In genomic region chr1:66346873-66347272, GRCh38 we compare ENCODE assay signal across 17 cellular contexts.
A peak's percentile ranks its signal among the peaks of the same experiment; 100 is the strongest.
DNase-seq lines count a peak whose midpoint lies in the region; ATAC-seq, FAIRE-seq and TF ChIP-seq lines count a peak whose summit lies in the region.
"Had no signal": no experiment of that assay in that cellular context is flagged by ENCODE, and none has a peak within 500 bp of the region (broad histone marks: within the 10 kb centered on the region; RNA-seq: fewer than 3 reads in every experiment).

No MANE protein-coding gene starts in this region.

- peak; percentile 86 for FAIRE-seq in GM12892 (lab: Jason Lieb, UNC)
- FAIRE-seq: HTR-8/SVneo, pancreas had no signal

- H3K27me3 Mint-ChIP-seq in CD4-positive, alpha-beta T cell: no peaks in the 10 kb centered on the region
- H3K27me3 Mint-ChIP-seq in activated CD4-positive, alpha-beta memory T cell treated with anti-CD3 and anti-CD28 coated beads, Interleukin-2, amount 10 ng/mL, durations not matched to agents 7 days and 5 days: no peaks in the 10 kb centered on the region
- H3K27me3 Mint-ChIP-seq in naive B cell: no peaks in the 10 kb centered on the region

- peak overlapping the region; percentile 64 for H3K27ac Mint-ChIP-seq in CD4-positive, alpha-beta T cell
- peak overlapping the region; percentile 55 for H3K27ac Mint-ChIP-seq in activated CD4-positive, alpha-beta memory T cell treated with anti-CD3 and anti-CD28 coated beads, Interleukin-2, amount 10 ng/mL, durations not matched to agents 7 days and 5 days
- H3K27ac Mint-ChIP-seq in naive B cell: peak overlapping the region in 5 of 6 donors; percentile 54 to 96 (median 84)

- H3K36me3 Mint-ChIP-seq in CD4-positive, alpha-beta T cell (ENCODE audit: low read depth): peaks cover 25% of the 10 kb centered on the region
- H3K36me3 Mint-ChIP-seq in activated CD4-positive, alpha-beta memory T cell treated with anti-CD3 and anti-CD28 coated beads, Interleukin-2, amount 10 ng/mL, durations not matched to agents 7 days and 5 days (ENCODE audit: low read depth): peaks cover 44% of the 10 kb centered on the region
- H3K36me3 Mint-ChIP-seq in naive B cell: peaks cover 6 to 15% of the 10 kb centered on the region in 2 donors

- no peak for TF ChIP-seq CTCF in CD4-positive, alpha-beta T cell (IDR thresholded peaks at IDR 0.05)

- ATAC-seq in CD4-positive, alpha-beta T cell (ENCODE audit: poor library complexity): no peak
- ATAC-seq in naive B cell (ENCODE audit: low read depth in 2 of 2) (no peak), HG02970 (IDR thresholded peaks at IDR 0.05; ENCODE audit: low FRiP score, unreplicated experiment) (no peak)
- ATAC-seq: pancreas, sciatic nerve had no signal

- H3K27me3 ChIP-seq in CD4-positive, alpha-beta T cell (ENCODE audit: control insufficient read depth, insufficient read depth, low read length): no peaks in the 10 kb centered on the region
- H3K27me3 ChIP-seq: SJSA1 had no signal

- H3K4me3 Mint-ChIP-seq in CD4-positive, alpha-beta T cell: peak overlapping the region; percentile 51
- no peak overlapping the region for H3K4me3 Mint-ChIP-seq in activated CD4-positive, alpha-beta memory T cell treated with anti-CD3 and anti-CD28 coated beads, Interleukin-2, amount 10 ng/mL, durations not matched to agents 7 days and 5 days
- peak overlapping the region in 4 of 8 donors; percentile 36 to 57 (median 50) for H3K4me3 Mint-ChIP-seq in naive B cell

- intact Hi-C loops in CD4-positive, alpha-beta T cell (cut with DNase I, micrococcal nuclease): loop anchor here in 1 of 2 experiments (10.0 kb wide), 1 partner anchor 1338 kb away; the partner anchor contains the start of gene GADD45A

- no peak for DNase-seq in CD4-positive, alpha-beta T cell
- DNase-seq in GM12892 (ENCODE audit: insufficient read length): no peak
- no peak for DNase-seq in activated CD4-positive, alpha-beta memory T cell treated with anti-CD3 and anti-CD28 coated beads, Interleukin-2, amount 10 ng/mL, durations not matched to agents 7 days and 5 days
- DNase-seq in naive B cell: no peak
- DNase-seq in cerebellar nuclear complex (lab: John Stamatoyannopoulos, UW): no peak
- no peak for DNase-seq in KG1 (lab: John Stamatoyannopoulos, UW)
- DNase-seq: activated CD4-positive, alpha-beta T cell treated with anti-CD3 and anti-CD28 coated beads for 1 hour; anterior cingulate cortex; head of caudate nucleus; NCI-H1436 treated with DMSO at 0.1 percent for 48 hours; NCI-H2171 treated with DMSO at 0.1 percent for 48 hours; pancreas; T-helper 9 cell had no signal

- TF ChIP-seq POLR2A in GM12892 (IDR thresholded peaks at IDR 0.05; ENCODE audit: low read depth, low read length): no peak

- H3K27ac ChIP-seq in CD4-positive, alpha-beta T cell (ENCODE audit: low read depth, low read length): no peak overlapping the region
- H3K27ac ChIP-seq: pancreas, SJSA1 had no signal

- H3K9me3 ChIP-seq in CD4-positive, alpha-beta T cell (ENCODE audit: control insufficient read depth, low read length): no peaks in the 10 kb centered on the region
- H3K9me3 ChIP-seq: pancreas, SJSA1 had no signal

- CTCF ChIA-PET in CD4-positive, alpha-beta T cell (lab: Charles Lee): interaction anchor here (0.8 to 4.6 kb wide), 6 partner anchors 10 to 99 kb away, joined by 3 to 25 read pairs (median 4); no protein-coding TSS in a partner anchor
- CTCF ChIA-PET in activated CD4-positive, alpha-beta memory T cell treated with anti-CD3 and anti-CD28 coated beads, Interleukin-2, amount 10 ng/mL, durations not matched to agents 7 days and 5 days (lab: Charles Lee): interaction anchor here (0.8 to 4.1 kb wide), 8 partner anchors 11 to 104 kb away, joined by 3 to 11 read pairs (median 4); no protein-coding TSS in a partner anchor

- H3K4me1 Mint-ChIP-seq in CD4-positive, alpha-beta T cell (ENCODE audit: low read depth): peaks cover 90% of the 10 kb centered on the region
- peaks cover 91% of the 10 kb centered on the region for H3K4me1 Mint-ChIP-seq in activated CD4-positive, alpha-beta memory T cell treated with anti-CD3 and anti-CD28 coated beads, Interleukin-2, amount 10 ng/mL, durations not matched to agents 7 days and 5 days
- peaks cover 58 to 90% (median 80%) of the 10 kb centered on the region in 3 donors for H3K4me1 Mint-ChIP-seq in naive B cell

- no peaks in the 10 kb centered on the region for H3K9me3 Mint-ChIP-seq in CD4-positive, alpha-beta T cell
- H3K9me3 Mint-ChIP-seq in activated CD4-positive, alpha-beta memory T cell treated with anti-CD3 and anti-CD28 coated beads, Interleukin-2, amount 10 ng/mL, durations not matched to agents 7 days and 5 days: no peaks in the 10 kb centered on the region
- no peaks in the 10 kb centered on the region for H3K9me3 Mint-ChIP-seq in naive B cell

- POLR2A ChIA-PET in CD4-positive, alpha-beta T cell (lab: Charles Lee): interaction anchor here (0.6 to 11.9 kb wide), 4 partner anchors 10 to 64 kb away, joined by 3 to 167 read pairs (median 6); no protein-coding TSS in a partner anchor
- POLR2A ChIA-PET in activated CD4-positive, alpha-beta memory T cell treated with anti-CD3 and anti-CD28 coated beads, Interleukin-2, amount 10 ng/mL, durations not matched to agents 7 days and 5 days (lab: Charles Lee): interaction anchor here (0.6 to 13.6 kb wide), 9 partner anchors 11 to 100 kb away, joined by 3 to 255 read pairs (median 4); no protein-coding TSS in a partner anchor
